In genomic region chr7:69833964-69834363, GRCh38 we compare ENCODE assay signal across 21 cellular contexts.
DNase-seq lines count a peak whose midpoint lies in the region; ATAC-seq and TF ChIP-seq lines count a peak whose summit lies in the region.
"Had no signal": no experiment of that assay in that cellular context is flagged by ENCODE, and none has a peak within 500 bp of the region (broad histone marks: within the 10 kb centered on the region; RNA-seq: fewer than 3 reads in every experiment).

No MANE protein-coding gene starts in this region.

- no peak for TF ChIP-seq CTCF in glutamatergic neuron (IDR thresholded peaks at IDR 0.05; ENCODE audit: partially characterized antibody, unreplicated experiment)

- peak overlapping the region; percentile 23 for H3K27ac Mint-ChIP-seq in glutamatergic neuron (ENCODE audit: unreplicated experiment)
- H3K27ac Mint-ChIP-seq: CD4-positive, CD25-positive, alpha-beta regulatory T cell; T-helper 1 cell treated with Interleukin-12 subunit alpha and Interleukin-12 subunit beta and Interleukin-4 antibody, amounts not matched to agents 30 μg/mL and 1 μg/mL, for 36 hours had no signal

- peaks cover 4% of the 10 kb centered on the region for H3K36me3 Mint-ChIP-seq in glutamatergic neuron (ENCODE audit: unreplicated experiment)
- H3K36me3 Mint-ChIP-seq: CD4-positive, CD25-positive, alpha-beta regulatory T cell had no signal

- H3K4me1 Mint-ChIP-seq in glutamatergic neuron (ENCODE audit: low read depth, unreplicated experiment) = peaks cover 49% of the 10 kb centered on the region
- H3K4me1 Mint-ChIP-seq: CD4-positive, CD25-positive, alpha-beta regulatory T cell had no signal

- peak; percentile 60 for DNase-seq in NCI-H345 (lab: John Stamatoyannopoulos, UW)
- no peak for DNase-seq in NCI-H345 treated with DMSO at 0.1 percent for 48 hours (lab: John Stamatoyannopoulos, UW; ENCODE audit: unreplicated experiment)
- DNase-seq in DMS153 treated with DMSO at 0.1 percent for 48 hours (lab: John Stamatoyannopoulos, UW; ENCODE audit: unreplicated experiment) = peak; percentile 82
- DNase-seq in NCI-H69 (lab: John Stamatoyannopoulos, UW) = peak; percentile 97
- DNase-seq in glutamatergic neuron = no peak
- DNase-seq in NCI-H2029 treated with DMSO at 0.1 percent for 48 hours (lab: John Stamatoyannopoulos, UW) = no peak
- DNase-seq in NCI-H524 treated with DMSO at 0.1 percent for 48 hours (lab: John Stamatoyannopoulos, UW) = no peak
- DNase-seq: CD4-positive, CD25-positive, alpha-beta regulatory T cell; GF-D8; Karpas-422; NCI-H1105; NCI-H146; NCI-H774; RPMI8226; SK-N-SH; SW 1271; T1000 had no signal

- peaks cover 1% of the 10 kb centered on the region for H3K27me3 Mint-ChIP-seq in glutamatergic neuron (ENCODE audit: unreplicated experiment)

- H3K4me3 Mint-ChIP-seq in glutamatergic neuron (ENCODE audit: unreplicated experiment) = no peak overlapping the region
- H3K4me3 Mint-ChIP-seq: CD4-positive, CD25-positive, alpha-beta regulatory T cell; T-helper 1 cell treated with Interleukin-12 subunit alpha and Interleukin-12 subunit beta and Interleukin-4 antibody, amounts not matched to agents 30 μg/mL and 1 μg/mL, for 36 hours had no signal

- ATAC-seq in HG03439 (IDR thresholded peaks at IDR 0.05; ENCODE audit: unreplicated experiment) = no peak
- ATAC-seq: HCT116, HepG2 had no signal

- H3K9me3 Mint-ChIP-seq in glutamatergic neuron (ENCODE audit: unreplicated experiment) = peaks cover 5% of the 10 kb centered on the region
- H3K9me3 Mint-ChIP-seq: T-helper 1 cell treated with Interleukin-12 subunit alpha and Interleukin-12 subunit beta and Interleukin-4 antibody, amounts not matched to agents 30 μg/mL and 1 μg/mL, for 36 hours had no signal

Comparison
In these comparisons a context has a peak if more than half of its experiments do, and no peak if none do; other contexts are left out.
1. DNase-seq: peak in NCI-H345 (single experiment), DMS153 treated with DMSO at 0.1 percent for 48 hours (single experiment) and NCI-H69 (single experiment); none in NCI-H345 treated with DMSO at 0.1 percent for 48 hours (single experiment), glutamatergic neuron (single experiment), NCI-H2029 treated with DMSO at 0.1 percent for 48 hours (single experiment) and NCI-H524 treated with DMSO at 0.1 percent for 48 hours (single experiment).